8 cellular contexts compared by ENCODE assay signal in the genomic region with DNA sequence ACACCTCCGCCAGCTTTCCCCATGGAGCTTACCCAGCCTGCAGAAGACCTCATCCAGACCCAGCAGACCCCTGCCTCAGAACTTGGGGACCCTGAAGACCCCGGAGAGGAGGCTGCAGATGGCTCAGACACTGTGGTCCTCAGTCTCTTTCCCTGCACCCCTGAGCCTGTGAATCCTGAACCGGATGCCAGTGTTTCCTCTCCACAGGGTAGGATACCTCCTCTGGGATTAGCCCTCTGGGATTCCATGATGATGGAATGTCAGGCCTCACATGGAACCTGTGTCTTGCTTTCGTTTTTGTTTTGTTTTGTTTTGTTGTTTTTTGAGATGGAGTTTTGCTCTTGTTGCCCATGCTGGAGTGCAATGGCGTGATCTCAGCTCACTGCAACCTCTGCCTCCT. TPM values are rescaled to one million over a fixed set of nuclear protein-coding genes. Genes with fewer than 3 reads are reported as not detected.
DNase-seq lines count a peak whose midpoint lies in the region; ATAC-seq and TF ChIP-seq lines count a peak whose summit lies in the region.
"Had no signal": no experiment of that assay in that cellular context is flagged by ENCODE, and none has a peak within 500 bp of the region (broad histone marks: within the 10 kb centered on the region; RNA-seq: fewer than 3 reads in every experiment).

No MANE protein-coding gene starts in this region.

- peak overlapping the region; percentile 87 for H3K4me3 Mint-ChIP-seq in activated CD8-positive, alpha-beta T cell treated with anti-CD3 and anti-CD28 coated beads, Interleukin-2, amount 10 ng/mL, durations not matched to agents 7 days and 5 days
- H3K4me3 Mint-ChIP-seq in natural killer cell = peak overlapping the region; percentile 98

- CTCF ChIA-PET in activated CD8-positive, alpha-beta T cell treated with anti-CD3 and anti-CD28 coated beads, Interleukin-2, amount 10 ng/mL, durations not matched to agents 7 days and 5 days (lab: Charles Lee) = interaction anchor here (2.1 kb wide), 1 partner anchor 9 kb away, joined by 8 read pairs; the partner anchor contains the start of gene NR2C2AP

- intact Hi-C loops in natural killer cell (cut with micrococcal nuclease) = loop anchor here (5.0 kb wide), 1 partner anchor 132 kb away; the partner anchor contains the start of gene SLC25A42

- H3K4me1 Mint-ChIP-seq in activated CD8-positive, alpha-beta T cell treated with anti-CD3 and anti-CD28 coated beads, Interleukin-2, amount 10 ng/mL, durations not matched to agents 7 days and 5 days (ENCODE audit: low read depth) = peaks cover 36% of the 10 kb centered on the region
- H3K4me1 Mint-ChIP-seq in natural killer cell = peaks cover 25 to 42% of the 10 kb centered on the region in 2 donors

- DNase-seq in GM12865 (ENCODE audit: low read depth) = no peak
- DNase-seq in activated CD8-positive, alpha-beta T cell treated with anti-CD3 and anti-CD28 coated beads, Interleukin-2, amount 10 ng/mL, durations not matched to agents 7 days and 5 days = no peak
- no peak for DNase-seq in natural killer cell
- no peak for DNase-seq in islet precursor cell
- no peak for DNase-seq in NCI-H446 (lab: John Stamatoyannopoulos, UW)
- DNase-seq in RKO (ENCODE audit: low spot score) = no peak
- DNase-seq: hypothalamus, NCI-H82 had no signal

- POLR2A ChIA-PET in activated CD8-positive, alpha-beta T cell treated with anti-CD3 and anti-CD28 coated beads, Interleukin-2, amount 10 ng/mL, durations not matched to agents 7 days and 5 days (lab: Charles Lee) = interaction anchor here (3.2 kb wide), 1 partner anchor 8 kb away, joined by 55 read pairs; the partner anchor contains the start of gene NR2C2AP

- no peak for TF ChIP-seq CTCF in GM12865 (IDR thresholded peaks at IDR 0.05; ENCODE audit: insufficient read depth, low read depth, low read length, missing control alignments)
- TF ChIP-seq CTCF in natural killer cell (IDR thresholded peaks at IDR 0.05) = no peak

- no peaks in the 10 kb centered on the region for H3K9me3 Mint-ChIP-seq in activated CD8-positive, alpha-beta T cell treated with anti-CD3 and anti-CD28 coated beads, Interleukin-2, amount 10 ng/mL, durations not matched to agents 7 days and 5 days (ENCODE audit: insufficient read depth)
- H3K9me3 Mint-ChIP-seq in natural killer cell = no peaks in the 10 kb centered on the region

- peak overlapping the region; percentile 78 for H3K27ac Mint-ChIP-seq in activated CD8-positive, alpha-beta T cell treated with anti-CD3 and anti-CD28 coated beads, Interleukin-2, amount 10 ng/mL, durations not matched to agents 7 days and 5 days
- peak overlapping the region; percentile 96 for H3K27ac Mint-ChIP-seq in natural killer cell

- H3K36me3 Mint-ChIP-seq in activated CD8-positive, alpha-beta T cell treated with anti-CD3 and anti-CD28 coated beads, Interleukin-2, amount 10 ng/mL, durations not matched to agents 7 days and 5 days (ENCODE audit: low read depth) = peaks cover 31% of the 10 kb centered on the region
- H3K36me3 Mint-ChIP-seq in natural killer cell = no peaks in the 10 kb centered on the region

- no peaks in the 10 kb centered on the region for H3K27me3 Mint-ChIP-seq in activated CD8-positive, alpha-beta T cell treated with anti-CD3 and anti-CD28 coated beads, Interleukin-2, amount 10 ng/mL, durations not matched to agents 7 days and 5 days (ENCODE audit: low read depth)
- no peaks in the 10 kb centered on the region for H3K27me3 Mint-ChIP-seq in natural killer cell (ENCODE audit: low read depth in 2 of 2)

- ATAC-seq in activated CD8-positive, alpha-beta T cell treated with anti-CD3 and anti-CD28 coated beads, Interleukin-2, amount 10 ng/mL, durations not matched to agents 7 days and 5 days = no peak
- ATAC-seq in natural killer cell = no peak

- H3K4me3 ChIP-seq in GM12865 (ENCODE audit: low read depth, low read length) = peak overlapping the region; percentile 92

RNA-seq across cellular contexts. Expression of gene RFXANK, which starts 1.9 kb away (rescaled TPM):
- 10 to 100 TPM; 97.9 to 98.7 TPM for total RNA-seq in activated CD8-positive, alpha-beta T cell treated with anti-CD3 and anti-CD28 coated beads, Interleukin-2, amount 10 ng/mL, durations not matched to agents 7 days and 5 days
- total RNA-seq in natural killer cell = 10 to 100 TPM; 50.1 to 67.5 (median 66.0) TPM

RNA-seq across cellular contexts. Expression of gene BORCS8, which starts 2.0 kb away (rescaled TPM):
- total RNA-seq in activated CD8-positive, alpha-beta T cell treated with anti-CD3 and anti-CD28 coated beads, Interleukin-2, amount 10 ng/mL, durations not matched to agents 7 days and 5 days = 10 to 100 TPM; 22.1 to 25.4 TPM
- total RNA-seq in natural killer cell = 10 to 100 TPM; 28.2 to 42.4 (median 33.2) TPM

RNA-seq across cellular contexts. Expression of gene NR2C2AP, which starts 9.3 kb away (rescaled TPM):
- total RNA-seq in activated CD8-positive, alpha-beta T cell treated with anti-CD3 and anti-CD28 coated beads, Interleukin-2, amount 10 ng/mL, durations not matched to agents 7 days and 5 days = 10 to 100 TPM; 35.6 TPM
- 10 to 100 TPM; 14.7 to 16.7 (median 16.4) TPM for total RNA-seq in natural killer cell

RNA-seq across cellular contexts. Expression of gene NCAN, which starts 17.8 kb away (rescaled TPM):
- not detected for total RNA-seq in activated CD8-positive, alpha-beta T cell treated with anti-CD3 and anti-CD28 coated beads, Interleukin-2, amount 10 ng/mL, durations not matched to agents 7 days and 5 days
- total RNA-seq in natural killer cell = not detected

RNA-seq across cellular contexts. Expression of gene MEF2B, which starts 23.9 kb away (rescaled TPM):
- total RNA-seq in activated CD8-positive, alpha-beta T cell treated with anti-CD3 and anti-CD28 coated beads, Interleukin-2, amount 10 ng/mL, durations not matched to agents 7 days and 5 days = 1 to 10 TPM; 2.2 to 3.6 TPM
- 1 to 10 TPM; 4.7 to 7.0 (median 5.6) TPM for total RNA-seq in natural killer cell
